13 cellular contexts compared by ENCODE assay signal in the genomic region with DNA sequence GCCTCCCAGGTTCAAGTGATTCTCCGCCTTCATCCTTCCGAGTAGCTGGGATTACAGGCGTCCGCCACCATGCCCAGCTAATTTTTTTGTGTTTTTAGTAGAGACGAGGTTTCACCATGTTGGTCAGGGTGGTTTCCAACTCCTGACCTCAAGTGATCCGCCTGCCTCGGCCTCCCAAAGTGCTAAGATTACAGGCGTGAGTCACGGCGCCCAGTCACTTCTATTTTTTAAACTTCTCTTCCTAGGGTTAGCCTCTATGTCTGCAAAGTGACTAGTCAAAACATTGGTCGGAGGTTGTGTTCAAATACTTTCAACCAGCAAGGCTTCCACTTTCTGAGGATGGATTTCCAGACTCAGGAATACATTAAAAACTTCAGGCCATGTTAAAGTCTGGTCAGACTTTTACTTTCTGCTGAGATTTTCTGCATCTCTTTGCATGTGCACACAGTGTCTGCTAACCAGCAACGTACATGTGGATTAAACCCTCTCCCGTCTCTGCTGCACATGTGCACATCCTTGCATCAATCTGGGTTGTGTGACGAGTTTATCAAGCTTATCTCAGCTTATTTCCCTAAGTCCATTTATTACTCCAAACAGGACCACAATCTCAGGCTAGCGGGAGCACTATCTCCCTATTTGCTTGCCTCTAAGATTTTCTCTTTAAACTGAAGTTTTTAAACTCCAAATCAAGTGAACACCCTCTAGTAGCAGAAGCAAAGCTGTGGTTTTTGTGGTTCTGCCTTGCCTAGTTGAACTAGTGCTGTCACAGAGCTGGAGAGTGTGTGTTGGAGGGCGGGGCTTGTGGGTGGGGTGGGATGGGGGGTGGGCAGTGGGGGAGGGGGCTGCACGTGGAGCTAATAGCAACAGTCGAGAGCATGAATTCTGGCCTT.
A peak's percentile ranks its signal among the peaks of the same experiment; 100 is the strongest.
DNase-seq lines count a peak whose midpoint lies in the region; ATAC-seq lines count a peak whose summit lies in the region.
"Had no signal": no experiment of that assay in that cellular context is flagged by ENCODE, and none has a peak within 500 bp of the region (broad histone marks: within the 10 kb centered on the region; RNA-seq: fewer than 3 reads in every experiment).

No MANE protein-coding gene starts in this region.

- H3K27me3 Mint-ChIP-seq in activated CD4-positive, alpha-beta T cell treated with anti-CD3 and anti-CD28 coated beads for 36 hours: no peaks in the 10 kb centered on the region
- H3K27me3 Mint-ChIP-seq: type B pancreatic cell had no signal

- intact Hi-C loops in activated CD4-positive, alpha-beta T cell treated with anti-CD3 and anti-CD28 coated beads for 36 hours (cut with DNase I, micrococcal nuclease): no loop called here

- CTCF ChIA-PET in activated CD4-positive, alpha-beta T cell treated with anti-CD3 and anti-CD28 coated beads for 36 hours (lab: Charles Lee): no interaction called here

- POLR2A ChIA-PET in activated CD4-positive, alpha-beta T cell treated with anti-CD3 and anti-CD28 coated beads for 36 hours (lab: Charles Lee): no interaction called here

- peak; percentile 76 for ATAC-seq in activated CD4-positive, alpha-beta T cell treated with anti-CD3 and anti-CD28 coated beads for 36 hours
- ATAC-seq in activated naive CD4-positive, alpha-beta T cell treated with anti-CD3 and anti-CD28 coated beads, Interleukin-2, amount 50 U/mL, for 72 hours: peak; percentile 80 to 82
- no peak for ATAC-seq in HG03457 (IDR thresholded peaks at IDR 0.05; ENCODE audit: unreplicated experiment)
- ATAC-seq in GM21786 (IDR thresholded peaks at IDR 0.05; ENCODE audit: unreplicated experiment): no peak
- ATAC-seq: left colon had no signal

- peaks cover 26% of the 10 kb centered on the region for H3K4me1 Mint-ChIP-seq in activated CD4-positive, alpha-beta T cell treated with anti-CD3 and anti-CD28 coated beads for 36 hours

- peak; percentile 41 for DNase-seq in activated CD4-positive, alpha-beta T cell treated with anti-CD3 and anti-CD28 coated beads for 36 hours
- DNase-seq in activated CD4-positive, alpha-beta T cell treated with anti-CD3 and anti-CD28 coated beads, Interleukin-2, amount 50 U/mL, for 48 hours: no peak
- peak; percentile 92 for DNase-seq in MV-4-11 (lab: John Stamatoyannopoulos, UW)
- peak; percentile 21 to 58 for DNase-seq in activated naive CD4-positive, alpha-beta T cell treated with anti-CD3 and anti-CD28 coated beads, Interleukin-2, amount 50 U/mL, for 72 hours (ENCODE audit: low spot score in 2 of 2)
- DNase-seq in stimulated activated CD8-positive, alpha-beta memory T cell treated with anti-CD3 and anti-CD28 coated beads, Interleukin-15, amount 100 ng/mL, for 48 hours (ENCODE audit: low read depth in 2 of 2): peak; percentile 10 to 13
- no peak for DNase-seq in medulla oblongata (ENCODE audit: extremely low spot score)
- DNase-seq: activated CD8-positive, alpha-beta memory T cell treated with anti-CD3 and anti-CD28 coated beads for 24 hours; HCEC 1CT; left colon; NCI-H774 had no signal

- H3K36me3 Mint-ChIP-seq in activated CD4-positive, alpha-beta T cell treated with anti-CD3 and anti-CD28 coated beads for 36 hours (ENCODE audit: low read depth): no peaks in the 10 kb centered on the region
- no peaks in the 10 kb centered on the region for H3K36me3 Mint-ChIP-seq in activated naive CD4-positive, alpha-beta T cell treated with anti-CD3 and anti-CD28 coated beads, Interleukin-2, amount 50 U/mL, for 72 hours
- H3K36me3 Mint-ChIP-seq: type B pancreatic cell had no signal

- peaks cover 2% of the 10 kb centered on the region for H3K9me3 Mint-ChIP-seq in activated CD4-positive, alpha-beta T cell treated with anti-CD3 and anti-CD28 coated beads for 36 hours (ENCODE audit: low read depth)
- H3K9me3 Mint-ChIP-seq in activated naive CD4-positive, alpha-beta T cell treated with anti-CD3 and anti-CD28 coated beads, Interleukin-2, amount 50 U/mL, for 72 hours: peaks cover 2 to 8% of the 10 kb centered on the region in 2 donors
- H3K9me3 Mint-ChIP-seq: type B pancreatic cell had no signal

- no peak overlapping the region for H3K27ac Mint-ChIP-seq in activated CD4-positive, alpha-beta T cell treated with anti-CD3 and anti-CD28 coated beads for 36 hours
- peak overlapping the region; percentile 39 to 62 for H3K27ac Mint-ChIP-seq in activated naive CD4-positive, alpha-beta T cell treated with anti-CD3 and anti-CD28 coated beads, Interleukin-2, amount 50 U/mL, for 72 hours
- H3K27ac Mint-ChIP-seq: type B pancreatic cell had no signal

- no peak overlapping the region for H3K4me3 Mint-ChIP-seq in activated CD4-positive, alpha-beta T cell treated with anti-CD3 and anti-CD28 coated beads for 36 hours
- H3K4me3 Mint-ChIP-seq: type B pancreatic cell had no signal

Comparison
In these comparisons a context has a peak if more than half of its experiments do, and no peak if none do; other contexts are left out.
1. DNase-seq: peak in activated CD4-positive, alpha-beta T cell treated with anti-CD3 and anti-CD28 coated beads for 36 hours (single experiment), MV-4-11 (single experiment), activated naive CD4-positive, alpha-beta T cell treated with anti-CD3 and anti-CD28 coated beads, Interleukin-2, amount 50 U/mL, for 72 hours (2 of 2) and stimulated activated CD8-positive, alpha-beta memory T cell treated with anti-CD3 and anti-CD28 coated beads, Interleukin-15, amount 100 ng/mL, for 48 hours (2 of 2); none in activated CD4-positive, alpha-beta T cell treated with anti-CD3 and anti-CD28 coated beads, Interleukin-2, amount 50 U/mL, for 48 hours (0 of 2) and medulla oblongata (single experiment).
2. ATAC-seq: peak in activated CD4-positive, alpha-beta T cell treated with anti-CD3 and anti-CD28 coated beads for 36 hours (single experiment) and activated naive CD4-positive, alpha-beta T cell treated with anti-CD3 and anti-CD28 coated beads, Interleukin-2, amount 50 U/mL, for 72 hours (2 of 2); none in HG03457 (single experiment) and GM21786 (single experiment).